In genomic region chr2:187942876-187943275, GRCh38 we compare ENCODE assay signal across 14 cellular contexts.
DNase-seq lines count a peak whose midpoint lies in the region; ATAC-seq and TF ChIP-seq lines count a peak whose summit lies in the region.
"Had no signal": no experiment of that assay in that cellular context is flagged by ENCODE, and none has a peak within 500 bp of the region (broad histone marks: within the 10 kb centered on the region; RNA-seq: fewer than 3 reads in every experiment).

No MANE protein-coding gene starts in this region.

- H3K4me2 ChIP-seq in mesendoderm (ENCODE audit: low read length) = no peak overlapping the region
- H3K4me2 ChIP-seq: BLaER1 had no signal

- H3K23ac ChIP-seq in mesendoderm (ENCODE audit: low read length) = no peak overlapping the region

- H2AK5ac ChIP-seq in mesendoderm (ENCODE audit: low read length) = no peak overlapping the region

- no peaks in the 10 kb centered on the region for H3K36me3 ChIP-seq in mesendoderm (ENCODE audit: control insufficient read depth, insufficient read depth, low read length)
- H3K36me3 ChIP-seq: BLaER1 had no signal

- no peaks in the 10 kb centered on the region for H3K79me1 ChIP-seq in mesendoderm (ENCODE audit: low read length)

- H3K9ac ChIP-seq in mesendoderm (ENCODE audit: low read length) = no peak overlapping the region
- H3K9ac ChIP-seq: BLaER1 had no signal

- peaks cover 12% of the 10 kb centered on the region for H3K4me1 Mint-ChIP-seq in chondrocyte (ENCODE audit: low read depth)
- H3K4me1 Mint-ChIP-seq: CD8-positive, alpha-beta memory T cell had no signal

- DNase-seq in AG10803 (ENCODE audit: low read depth) (peak; percentile 12), LHCN-M2 (ENCODE audit: low read depth) (peak; percentile 51), fibroblast of peridontal ligament (ENCODE audit: extremely low read depth) (peak; percentile 69), mesendoderm (no peak), NCI-H1436 (lab: John Stamatoyannopoulos, UW) (no peak), chondrocyte (ENCODE audit: low spot score) (no peak), NCI-H524 (lab: John Stamatoyannopoulos, UW) (no peak)
- DNase-seq: CD8-positive, alpha-beta memory T cell; NCI-H1105 treated with DMSO at 0.1 percent for 48 hours; NCI-H1930; NCI-H2171 treated with DMSO at 0.1 percent for 48 hours; NCI-H510A had no signal

- H3K4ac ChIP-seq in mesendoderm (ENCODE audit: low read depth, low read length) = peak overlapping the region; percentile 55

- no peak overlapping the region for H3K4me3 Mint-ChIP-seq in chondrocyte (ENCODE audit: unreplicated experiment)
- H3K4me3 Mint-ChIP-seq: CD8-positive, alpha-beta memory T cell had no signal

- no peak overlapping the region for H3K27ac Mint-ChIP-seq in chondrocyte (ENCODE audit: unreplicated experiment)
- H3K27ac Mint-ChIP-seq: CD8-positive, alpha-beta memory T cell had no signal

- H2BK15ac ChIP-seq in mesendoderm (replicated peaks; ENCODE audit: low read depth) = no peak overlapping the region

- no peak overlapping the region for H3K27ac ChIP-seq in mesendoderm (ENCODE audit: low read depth, low read length)
- H3K27ac ChIP-seq: BLaER1 had no signal

- no peaks in the 10 kb centered on the region for H3K27me3 Mint-ChIP-seq in chondrocyte (ENCODE audit: low read depth)
- H3K27me3 Mint-ChIP-seq: CD8-positive, alpha-beta memory T cell had no signal

- H3K79me2 ChIP-seq in mesendoderm (ENCODE audit: control insufficient read depth, insufficient read depth, low read length) = no peaks in the 10 kb centered on the region

- no peak overlapping the region for H4K5ac ChIP-seq in mesendoderm (ENCODE audit: low read length)

- no peaks in the 10 kb centered on the region for H3K36me3 Mint-ChIP-seq in chondrocyte (ENCODE audit: low read depth)
- H3K36me3 Mint-ChIP-seq: CD8-positive, alpha-beta memory T cell had no signal

- H3K4me3 ChIP-seq in AG10803 (ENCODE audit: low read length) (no peak overlapping the region), mesendoderm (ENCODE audit: low read length) (no peak overlapping the region)
- H3K4me3 ChIP-seq: BLaER1 had no signal

- H2BK120ac ChIP-seq in mesendoderm (ENCODE audit: low read depth, low read length) = no peak overlapping the region

- H2BK5ac ChIP-seq in mesendoderm (ENCODE audit: low read length) = no peak overlapping the region

- no peak overlapping the region for H3K18ac ChIP-seq in mesendoderm (ENCODE audit: low read length)

- H3K56ac ChIP-seq in mesendoderm (ENCODE audit: low read length) = no peak overlapping the region

- no peak for TF ChIP-seq CTCF in AG10803 (conservative IDR thresholded peaks at IDR 0.05; ENCODE audit: low read length)
- no peak for TF ChIP-seq CTCF in chondrocyte (IDR thresholded peaks at IDR 0.05)

- no peaks in the 10 kb centered on the region for H3K9me3 Mint-ChIP-seq in chondrocyte (ENCODE audit: low read depth)
- H3K9me3 Mint-ChIP-seq: CD8-positive, alpha-beta memory T cell had no signal

- H3K4me1 ChIP-seq in mesendoderm (ENCODE audit: control insufficient read depth, low read depth, low read length) = no peaks in the 10 kb centered on the region
- H3K4me1 ChIP-seq: BLaER1 had no signal

- H4K8ac ChIP-seq in mesendoderm (ENCODE audit: low read depth, low read length) = no peak overlapping the region

- no peak for ATAC-seq in HG03135 (IDR thresholded peaks at IDR 0.05; ENCODE audit: unreplicated experiment)

- H3K27me3 ChIP-seq in mesendoderm (ENCODE audit: insufficient read depth, low read length, poor library complexity) = no peaks in the 10 kb centered on the region
- H3K27me3 ChIP-seq: BLaER1 had no signal

Comparison
In these comparisons a context has a peak if more than half of its experiments do, and no peak if none do; other contexts are left out.
1. DNase-seq: peak in AG10803 (single experiment), LHCN-M2 (single experiment) and fibroblast of peridontal ligament (single experiment); none in mesendoderm (single experiment), NCI-H1436 (single experiment), chondrocyte (single experiment) and NCI-H524 (0 of 2).